In the genomic region with DNA sequence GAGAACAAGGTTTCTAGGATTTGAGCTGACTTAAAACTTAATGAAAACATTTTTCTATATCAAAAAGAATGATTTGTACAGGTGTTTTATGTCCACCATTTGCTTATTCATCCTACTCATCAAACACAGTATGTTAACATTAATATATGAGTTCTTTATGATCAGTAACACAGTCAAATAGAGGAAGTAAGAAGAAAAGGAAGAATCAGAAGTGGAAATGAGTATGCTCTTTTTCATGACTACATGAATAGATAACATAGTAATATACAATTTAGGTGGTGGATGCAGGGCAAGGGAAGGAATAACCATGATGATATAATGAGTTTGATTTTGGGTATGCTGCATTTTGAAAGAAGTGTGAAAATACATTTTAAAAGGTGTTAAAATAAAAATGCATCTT, we compare ENCODE assay signal across 13 cellular contexts. TPM values are rescaled to one million over a fixed set of nuclear protein-coding genes. Genes with fewer than 3 reads are reported as not detected.
A peak's percentile ranks its signal among the peaks of the same experiment; 100 is the strongest.
DNase-seq lines count a peak whose midpoint lies in the region; ATAC-seq and TF ChIP-seq lines count a peak whose summit lies in the region.
"Had no signal": no experiment of that assay in that cellular context is flagged by ENCODE, and none has a peak within 500 bp of the region (broad histone marks: within the 10 kb centered on the region; RNA-seq: fewer than 3 reads in every experiment).

No MANE protein-coding gene starts in this region.

- peak overlapping the region; percentile 0 to 65 for H3K27ac Mint-ChIP-seq in natural killer cell
- peak overlapping the region in 1 of 2 donors; percentile 5 for H3K27ac Mint-ChIP-seq in natural killer cell treated with Interleukin-12 subunit alpha and Interleukin-12 subunit beta and Interleukin-15 and Interleukin-18, amount 100 ng/mL, for 72 hours
- H3K27ac Mint-ChIP-seq in stimulated activated memory B cell treated with anti-CD40 and anti-IgM and Interleukin-4, amounts not matched to agents 10 μg/mL and 1 μg/mL and 100 μg/mL, for 72 hours, result peak overlapping the region; percentile 1

- intact Hi-C loops in natural killer cell (cut with micrococcal nuclease), result no loop called here

- H3K27me3 Mint-ChIP-seq in natural killer cell (ENCODE audit: low read depth in 2 of 2), result no peaks in the 10 kb centered on the region
- no peaks in the 10 kb centered on the region for H3K27me3 Mint-ChIP-seq in natural killer cell treated with Interleukin-12 subunit alpha and Interleukin-12 subunit beta and Interleukin-15 and Interleukin-18, amount 100 ng/mL, for 72 hours
- H3K27me3 Mint-ChIP-seq in stimulated activated memory B cell treated with anti-CD40 and anti-IgM and Interleukin-4, amounts not matched to agents 10 μg/mL and 1 μg/mL and 100 μg/mL, for 72 hours, result no peaks in the 10 kb centered on the region

- H3K36me3 Mint-ChIP-seq in natural killer cell, result no peaks in the 10 kb centered on the region
- H3K36me3 Mint-ChIP-seq in natural killer cell treated with Interleukin-12 subunit alpha and Interleukin-12 subunit beta and Interleukin-15 and Interleukin-18, amount 100 ng/mL, for 72 hours, result peaks cover 15% of the 10 kb centered on the region
- H3K36me3 Mint-ChIP-seq in stimulated activated memory B cell treated with anti-CD40 and anti-IgM and Interleukin-4, amounts not matched to agents 10 μg/mL and 1 μg/mL and 100 μg/mL, for 72 hours, result peaks cover 35% of the 10 kb centered on the region

- H3K9me3 Mint-ChIP-seq in natural killer cell, result no peaks in the 10 kb centered on the region
- no peaks in the 10 kb centered on the region for H3K9me3 Mint-ChIP-seq in natural killer cell treated with Interleukin-12 subunit alpha and Interleukin-12 subunit beta and Interleukin-15 and Interleukin-18, amount 100 ng/mL, for 72 hours
- H3K9me3 Mint-ChIP-seq in stimulated activated memory B cell treated with anti-CD40 and anti-IgM and Interleukin-4, amounts not matched to agents 10 μg/mL and 1 μg/mL and 100 μg/mL, for 72 hours, result no peaks in the 10 kb centered on the region

- peaks cover 23 to 30% of the 10 kb centered on the region in 2 donors for H3K4me1 Mint-ChIP-seq in natural killer cell
- peaks cover 18 to 21% of the 10 kb centered on the region in 2 donors for H3K4me1 Mint-ChIP-seq in natural killer cell treated with Interleukin-12 subunit alpha and Interleukin-12 subunit beta and Interleukin-15 and Interleukin-18, amount 100 ng/mL, for 72 hours (ENCODE audit: low read depth in 2 of 2)
- peaks cover 23% of the 10 kb centered on the region for H3K4me1 Mint-ChIP-seq in stimulated activated memory B cell treated with anti-CD40 and anti-IgM and Interleukin-4, amounts not matched to agents 10 μg/mL and 1 μg/mL and 100 μg/mL, for 72 hours

- TF ChIP-seq CTCF in natural killer cell (IDR thresholded peaks at IDR 0.05), result no peak

- H3K4me3 Mint-ChIP-seq in natural killer cell, result no peak overlapping the region
- no peak overlapping the region for H3K4me3 Mint-ChIP-seq in natural killer cell treated with Interleukin-12 subunit alpha and Interleukin-12 subunit beta and Interleukin-15 and Interleukin-18, amount 100 ng/mL, for 72 hours
- H3K4me3 Mint-ChIP-seq in stimulated activated memory B cell treated with anti-CD40 and anti-IgM and Interleukin-4, amounts not matched to agents 10 μg/mL and 1 μg/mL and 100 μg/mL, for 72 hours, result no peak overlapping the region

- no peak for ATAC-seq in natural killer cell
- no peak for ATAC-seq in natural killer cell treated with Interleukin-12 subunit alpha and Interleukin-12 subunit beta and Interleukin-15 and Interleukin-18, amount 100 ng/mL, for 72 hours
- ATAC-seq in HG02759 (IDR thresholded peaks at IDR 0.05; ENCODE audit: unreplicated experiment), result peak; percentile 67
- peak; percentile 70 for ATAC-seq in stimulated activated memory B cell treated with anti-CD40 and anti-IgM and Interleukin-4, amounts not matched to agents 10 μg/mL and 1 μg/mL and 100 μg/mL, for 72 hours
- ATAC-seq: mucosa of descending colon had no signal

- in situ Hi-C loops in KBM-7 (cut with MboI; ENCODE audit: low pct_unique_long_range_greater_than_20kb, low sequenced_read_pairs), result no loop called here

- DNase-seq in natural killer cell (no peak), KBM-7 (peak; percentile 45), GM03348 (ENCODE audit: low spot score) (no peak), NCI-H2029 (lab: John Stamatoyannopoulos, UW) (no peak)
- no peak for DNase-seq in natural killer cell treated with Interleukin-12 subunit alpha and Interleukin-12 subunit beta and Interleukin-15 and Interleukin-18, amount 100 ng/mL, for 72 hours (ENCODE audit: low spot score)
- DNase-seq in activated effector memory CD4-positive, alpha-beta T cell treated with Interleukin-2 at 50 U/mL for 16 hours, result no peak
- DNase-seq: EL, mucosa of descending colon, NCI-H2171 treated with DMSO at 0.1 percent for 48 hours, thyroid gland, WERI-Rb-1 had no signal

RNA-seq across cellular contexts. Expression of gene KPNA5, which starts 16.5 kb away (rescaled TPM):
- total RNA-seq in natural killer cell, result 10 to 100 TPM; 28.6 to 31.4 (median 29.1) TPM
- total RNA-seq in natural killer cell treated with Interleukin-12 subunit alpha and Interleukin-12 subunit beta and Interleukin-15 and Interleukin-18, amount 100 ng/mL, for 72 hours, result 10 to 100 TPM in 1 of 2 donors, 1 to 10 TPM in 1; 7.6 to 10.5 TPM

RNA-seq across cellular contexts. Expression of gene ZUP1, which starts 28.9 kb away (rescaled TPM):
- 10 to 100 TPM; 16.4 to 20.0 (median 19.4) TPM for total RNA-seq in natural killer cell
- total RNA-seq in natural killer cell treated with Interleukin-12 subunit alpha and Interleukin-12 subunit beta and Interleukin-15 and Interleukin-18, amount 100 ng/mL, for 72 hours, result 10 to 100 TPM; 27.0 to 29.4 TPM

Comparison
In these comparisons a context has a peak if more than half of its experiments do, and no peak if none do; other contexts are left out.
1. ATAC-seq: peak in HG02759 (single experiment) and stimulated activated memory B cell treated with anti-CD40 and anti-IgM and Interleukin-4, amounts not matched to agents 10 μg/mL and 1 μg/mL and 100 μg/mL, for 72 hours (single experiment); none in natural killer cell (0 of 3) and natural killer cell treated with Interleukin-12 subunit alpha and Interleukin-12 subunit beta and Interleukin-15 and Interleukin-18, amount 100 ng/mL, for 72 hours (0 of 2).